ENCODE assay signal across 8 cellular contexts in the genomic region with DNA sequence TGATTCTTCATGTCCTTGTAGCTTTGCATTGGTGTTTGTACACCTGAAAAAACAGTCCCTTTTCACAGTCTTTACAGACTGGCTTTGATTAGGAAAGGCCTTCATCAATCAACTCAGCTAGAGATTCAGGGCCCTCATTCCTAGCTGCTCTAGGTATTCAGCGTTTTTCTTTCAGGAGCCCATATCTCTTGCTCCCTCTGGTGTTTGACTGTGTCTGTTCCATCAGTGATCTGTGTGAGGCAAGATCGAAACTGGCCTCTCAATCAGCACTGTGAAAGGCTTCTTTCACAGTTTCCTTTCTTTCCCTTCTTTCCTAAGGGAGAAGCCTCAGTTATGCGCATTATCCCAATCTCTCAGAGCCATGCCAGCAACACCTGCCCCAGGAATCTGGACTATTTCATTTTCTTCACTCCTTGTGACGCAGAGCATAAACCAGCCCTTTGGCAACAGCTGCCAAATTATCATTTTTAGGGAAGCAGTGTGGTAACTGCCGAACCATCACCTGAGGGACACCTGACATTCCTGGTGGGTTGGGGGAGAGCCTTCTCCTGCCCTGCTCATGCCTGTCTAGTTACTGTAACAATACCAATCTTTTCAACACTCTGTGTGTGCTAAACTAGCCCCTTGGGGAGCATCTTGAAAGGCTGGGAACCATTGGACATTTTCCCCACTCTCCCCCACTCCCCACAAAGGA.
A peak's percentile ranks its signal among the peaks of the same experiment; 100 is the strongest.
DNase-seq lines count a peak whose midpoint lies in the region; ATAC-seq and TF ChIP-seq lines count a peak whose summit lies in the region.

No MANE protein-coding gene starts in this region.

- BruUV-seq in OCI-LY7 (replicated peaks; lab: Mats Ljungman, UMichigan), result no TSS peak

- 40% methylated on average over 5 of the region's 5 CpGs for WGBS in right cardiac atrium

- H3K27ac Mint-ChIP-seq in activated naive CD4-positive, alpha-beta T cell treated with anti-CD3 and anti-CD28 coated beads, Interleukin-2, amount 50 U/mL, for 72 hours, result peak overlapping the region in 1 of 2 donors; percentile 61

- no peaks in the 10 kb centered on the region for H3K36me3 ChIP-seq in OCI-LY7 (ENCODE audit: insufficient read depth, low read length)

- H3K4me2 ChIP-seq in OCI-LY7 (ENCODE audit: low read length), result peak overlapping the region; percentile 5; the same call in 1 of the 2 replicates

- peaks cover 5% of the 10 kb centered on the region for H3K4me1 ChIP-seq in OCI-LY7 (ENCODE audit: insufficient read depth, low read length, poor library complexity, severe bottlenecking)
- no peaks in the 10 kb centered on the region for H3K4me1 ChIP-seq in right cardiac atrium (ENCODE audit: control insufficient read depth, insufficient read depth, low read length)

- H3K27me3 ChIP-seq in right cardiac atrium (ENCODE audit: control insufficient read depth, insufficient read depth), result no peaks in the 10 kb centered on the region

- H4K20me1 ChIP-seq in OCI-LY7 (ENCODE audit: insufficient read depth, low read length), result no peaks in the 10 kb centered on the region

- H3K36me3 Mint-ChIP-seq in activated naive CD4-positive, alpha-beta T cell treated with anti-CD3 and anti-CD28 coated beads, Interleukin-2, amount 50 U/mL, for 72 hours, result no peaks in the 10 kb centered on the region

- CTCF ChIA-PET in OCI-LY7 (lab: Charles Lee; ENCODE audit: unreplicated experiment), result interaction anchor here (0.7 to 1.2 kb wide), 4 partner anchors 76 to 194 kb away, joined by 3 to 6 read pairs (median 3); partner anchors contain the start of gene CCDC71L

- H3K9me3 ChIP-seq in OCI-LY7 (ENCODE audit: low read length), result no peaks in the 10 kb centered on the region
- no peaks in the 10 kb centered on the region for H3K9me3 ChIP-seq in right cardiac atrium (ENCODE audit: control insufficient read depth, low read length)

- no peaks in the 10 kb centered on the region for H3K9me3 Mint-ChIP-seq in activated naive CD4-positive, alpha-beta T cell treated with anti-CD3 and anti-CD28 coated beads, Interleukin-2, amount 50 U/mL, for 72 hours

- intact Hi-C loops in OCI-LY7 (cut with micrococcal nuclease; ENCODE audit: unreplicated experiment), result loop anchor here (1.0 kb wide), 3 partner anchors 76 to 560 kb away; no protein-coding TSS in a partner anchor
- intact Hi-C loops in right cardiac atrium (cut with DNase I), result loop anchor here in 3 of 4 donors (5.0 to 10.0 kb wide), 4 partner anchors 192 to 562 kb away; no protein-coding TSS in a partner anchor

- H3K9me2 ChIP-seq in OCI-LY7 (ENCODE audit: insufficient read depth, low read length), result no peaks in the 10 kb centered on the region

- peak; percentile 69 for DNase-seq in DMS53 treated with DMSO at 0.1 percent for 48 hours (lab: John Stamatoyannopoulos, UW; ENCODE audit: unreplicated experiment)
- peak; percentile 57 for DNase-seq in OCI-LY7 (ENCODE audit: low spot score)
- peak in 1 of 2 donors; percentile 37 for DNase-seq in activated naive CD4-positive, alpha-beta T cell treated with anti-CD3 and anti-CD28 coated beads, Interleukin-2, amount 50 U/mL, for 72 hours (ENCODE audit: low spot score in 2 of 2)
- DNase-seq in right cardiac atrium, result no peak
- peak; percentile 42 for DNase-seq in stimulated activated CD4-positive, alpha-beta T cell treated with anti-CD3 and anti-CD28 coated beads, Interleukin-15, amount 100 ng/mL, for 24 hours
- DNase-seq in ureter (ENCODE audit: low spot score), result no peak

- POLR2A ChIA-PET in OCI-LY7 (lab: Charles Lee), result interaction anchor here (0.8 to 0.9 kb wide), 3 partner anchors 8 to 79 kb away, joined by 3 to 4 read pairs (median 3); no protein-coding TSS in a partner anchor

- no peak overlapping the region for H3K27ac ChIP-seq in OCI-LY7 (ENCODE audit: low read depth, low read length, poor library complexity, severe bottlenecking)
- H3K27ac ChIP-seq in right cardiac atrium (ENCODE audit: low read length), result no peak overlapping the region

- TF ChIP-seq CTCF in OCI-LY7 (conservative IDR thresholded peaks at IDR 0.05; ENCODE audit: low read length), result peak; percentile 74

- ATAC-seq in GM19467 (IDR thresholded peaks at IDR 0.05; ENCODE audit: unreplicated experiment) (peak; percentile 83), HG03558 (IDR thresholded peaks at IDR 0.05; ENCODE audit: extremely low read depth, unreplicated experiment) (peak; percentile 57), right cardiac atrium (peak; percentile 78 to 82)
- ATAC-seq in activated naive CD4-positive, alpha-beta T cell treated with anti-CD3 and anti-CD28 coated beads, Interleukin-2, amount 50 U/mL, for 72 hours, result peak; percentile 93 to 94

- peak overlapping the region; percentile 8; the same call in 1 of the 2 replicates for H2AFZ ChIP-seq in OCI-LY7 (ENCODE audit: low read length)

- H3K4me3 ChIP-seq in OCI-LY7 (ENCODE audit: low read depth, low read length, poor library complexity, severe bottlenecking), result no peak overlapping the region
- H3K4me3 ChIP-seq in right cardiac atrium (ENCODE audit: low read length), result no peak overlapping the region

- H3K79me2 ChIP-seq in OCI-LY7 (ENCODE audit: insufficient read depth, low read depth, low read length), result no peaks in the 10 kb centered on the region

Comparison
In these comparisons a context has a peak if more than half of its experiments do, and no peak if none do; other contexts are left out.
1. DNase-seq: peak in DMS53 treated with DMSO at 0.1 percent for 48 hours (single experiment), OCI-LY7 (single experiment) and stimulated activated CD4-positive, alpha-beta T cell treated with anti-CD3 and anti-CD28 coated beads, Interleukin-15, amount 100 ng/mL, for 24 hours (single experiment); none in right cardiac atrium (0 of 3) and ureter (single experiment).
2. Peak in every context shown above with its lines, with median percentiles within 50 percentile points of each other: ATAC-seq.